Comparison of ENCODE assay signal across 25 cellular contexts in genomic region chr3:32972482-32973146, GRCh38. TPM values are rescaled to one million over a fixed set of nuclear protein-coding genes. Genes with fewer than 3 reads are reported as not detected.
A peak's percentile ranks its signal among the peaks of the same experiment; 100 is the strongest.
DNase-seq lines count a peak whose midpoint lies in the region; ATAC-seq, FAIRE-seq and TF ChIP-seq lines count a peak whose summit lies in the region.
"Had no signal": no experiment of that assay in that cellular context is flagged by ENCODE, and none has a peak within 500 bp of the region (broad histone marks: within the 10 kb centered on the region; RNA-seq: fewer than 3 reads in every experiment).

No MANE protein-coding gene starts in this region.

- H3K9me1 ChIP-seq in K562 (ENCODE audit: control insufficient read depth, insufficient read depth, low read length) = no peaks in the 10 kb centered on the region

- H4K8ac ChIP-seq in mesendoderm (ENCODE audit: low read depth, low read length) = no peak overlapping the region

- FAIRE-seq in K562 (lab: Jason Lieb, UNC) = peak; percentile 83
- FAIRE-seq: GM12891, GM18507, H1 had no signal

- no peaks in the 10 kb centered on the region for H3K9me3 ChIP-seq in K562 (replicated peaks; ENCODE audit: control insufficient read depth, insufficient read depth, low read depth, low read length)
- no peaks in the 10 kb centered on the region for H3K9me3 ChIP-seq in neural progenitor cell (ENCODE audit: low read depth)
- H3K9me3 ChIP-seq in ascending aorta = no peaks in the 10 kb centered on the region
- H3K9me3 ChIP-seq: BE2C had no signal

- WGBS in K562 (ENCODE audit: insufficient coverage, low coverage, missing lambda C conversion rate) = 1% methylated on average over 4 of the region's 4 CpGs
- no CpG with 5 or more reads among the region's 4 CpGs for WGBS in mesendoderm (ENCODE audit: extremely low coverage, insufficient coverage, low lambda C conversion rate)

- no peak overlapping the region for H2AK5ac ChIP-seq in mesendoderm (ENCODE audit: low read length)

- no peak overlapping the region for H2BK120ac ChIP-seq in mesendoderm (ENCODE audit: low read depth, low read length)

- H2AFZ ChIP-seq in K562 (ENCODE audit: low read depth, low read length) (peak overlapping the region; percentile 83), neural progenitor cell (replicated peaks) (no peak overlapping the region)

- no peak for DNase-seq in T-helper 2 cell treated with Interferon-gamma antibody and Interleukin-4, amounts not matched to agents 5 μg/mL and 100 μg/mL, for 36 hours (ENCODE audit: low spot score)
- no peak for DNase-seq in T-helper 2 cell
- peak; percentile 89 for DNase-seq in SK-N-DZ (ENCODE audit: low spot score)
- DNase-seq in K562 (ENCODE audit: extremely low read depth in 1 of 4, low spot score in 3 of 4) = peak in 2 of 4 experiments; percentile 65 to 91
- no peak for DNase-seq in neural progenitor cell (ENCODE audit: low spot score)
- DNase-seq in mesendoderm = no peak
- DNase-seq in activated CD8-positive, alpha-beta T cell treated with anti-CD3 and anti-CD28 coated beads for 36 hours = no peak
- no peak for DNase-seq in ascending aorta (ENCODE audit: low spot score in 2 of 2)
- DNase-seq: 8988T; BE2C; CD8-positive, alpha-beta T cell; GDM1; NCI-H1048; NCI-H1436 treated with DMSO at 0.1 percent for 48 hours; NCI-H2029 treated with DMSO at 0.1 percent for 48 hours; NCI-H2171 treated with DMSO at 0.1 percent for 48 hours; NCI-H446 treated with DMSO at 0.1 percent for 48 hours; NCI-H748 treated with DMSO at 0.1 percent for 48 hours; PC-3 had no signal

- H3K36me3 ChIP-seq in K562 (ENCODE audit: control insufficient read depth, insufficient read depth, low read length) (no peaks in the 10 kb centered on the region), neural progenitor cell (no peaks in the 10 kb centered on the region), mesendoderm (ENCODE audit: control insufficient read depth, insufficient read depth, low read length) (no peaks in the 10 kb centered on the region), ascending aorta (no peaks in the 10 kb centered on the region)
- H3K36me3 ChIP-seq: BE2C had no signal

- no peak overlapping the region for H3K4ac ChIP-seq in mesendoderm (ENCODE audit: low read depth, low read length)

- TF ChIP-seq CTCF in K562 (IDR thresholded peaks at IDR 0.05 in 2 of 3, conservative IDR thresholded peaks at IDR 0.05 in 1 of 3; ENCODE audit: insufficient read depth in 2 of 3, low read depth in 1 of 3, low read length in 3 of 3) (no peak), neural progenitor cell (IDR thresholded peaks at IDR 0.05) (no peak), ascending aorta (IDR thresholded peaks at IDR 0.05) (no peak)
- no peak for TF ChIP-seq CTCF in activated CD8-positive, alpha-beta T cell treated with anti-CD3 and anti-CD28 coated beads for 36 hours (IDR thresholded peaks at IDR 0.05)

- H3K79me2 ChIP-seq in K562 (ENCODE audit: control insufficient read depth, insufficient read depth, low read length) = no peaks in the 10 kb centered on the region
- H3K79me2 ChIP-seq in neural progenitor cell (ENCODE audit: low read depth) = no peaks in the 10 kb centered on the region
- H3K79me2 ChIP-seq in mesendoderm (ENCODE audit: control insufficient read depth, insufficient read depth, low read length) = no peaks in the 10 kb centered on the region

- in situ Hi-C loops in K562 (cut with MboI) = no loop called here

- intact Hi-C loops in K562 (cut with micrococcal nuclease) = no loop called here
- intact Hi-C loops in activated CD8-positive, alpha-beta T cell treated with anti-CD3 and anti-CD28 coated beads for 36 hours (cut with micrococcal nuclease) = no loop called here
- intact Hi-C loops in ascending aorta (cut with DNase I) = no loop called here

- H2BK5ac ChIP-seq in mesendoderm (ENCODE audit: low read length) = no peak overlapping the region

- H3K27ac ChIP-seq in K562 (ENCODE audit: extremely low read depth, low read depth, low read length) (peak overlapping the region; percentile 67), neural progenitor cell (no peak overlapping the region), mesendoderm (ENCODE audit: low read depth, low read length) (no peak overlapping the region), ascending aorta (no peak overlapping the region)
- H3K27ac ChIP-seq: KMS-11, RWPE1 had no signal

- POLR2A ChIA-PET in K562 (lab: Yijun Ruan, JAX) = interaction anchor here (0.6 to 2.0 kb wide), 8 partner anchors 9 to 403 kb away, joined by 3 to 10 read pairs (median 4); no protein-coding TSS in a partner anchor
- POLR2A ChIA-PET in activated CD8-positive, alpha-beta T cell treated with anti-CD3 and anti-CD28 coated beads for 36 hours (lab: Charles Lee) = interaction anchor here (1.5 kb wide), 1 partner anchor 10 kb away, joined by 4 read pairs; no protein-coding TSS in a partner anchor

- no peak for TF ChIP-seq POLR2A in K562 (conservative IDR thresholded peaks at IDR 0.05)

- peaks cover 3% of the 10 kb centered on the region for H3K9me3 Mint-ChIP-seq in T-helper 2 cell treated with Interferon-gamma antibody and Interleukin-4, amounts not matched to agents 5 μg/mL and 100 μg/mL, for 36 hours
- H3K9me3 Mint-ChIP-seq in neural progenitor cell = no peaks in the 10 kb centered on the region
- no peaks in the 10 kb centered on the region for H3K9me3 Mint-ChIP-seq in activated CD8-positive, alpha-beta T cell treated with anti-CD3 and anti-CD28 coated beads for 36 hours
- H3K9me3 Mint-ChIP-seq: CD8-positive, alpha-beta T cell had no signal

- peaks cover 34% of the 10 kb centered on the region for H3K36me3 Mint-ChIP-seq in T-helper 2 cell treated with Interferon-gamma antibody and Interleukin-4, amounts not matched to agents 5 μg/mL and 100 μg/mL, for 36 hours (ENCODE audit: low read depth)
- H3K36me3 Mint-ChIP-seq in neural progenitor cell = no peaks in the 10 kb centered on the region
- peaks cover 2% of the 10 kb centered on the region for H3K36me3 Mint-ChIP-seq in activated CD8-positive, alpha-beta T cell treated with anti-CD3 and anti-CD28 coated beads for 36 hours (ENCODE audit: low read depth)
- H3K36me3 Mint-ChIP-seq: CD8-positive, alpha-beta T cell had no signal

- H3K23ac ChIP-seq in mesendoderm (ENCODE audit: low read length) = no peak overlapping the region

- no peak overlapping the region for H3K4me3 Mint-ChIP-seq in T-helper 2 cell treated with Interferon-gamma antibody and Interleukin-4, amounts not matched to agents 5 μg/mL and 100 μg/mL, for 36 hours
- no peak overlapping the region for H3K4me3 Mint-ChIP-seq in neural progenitor cell
- no peak overlapping the region for H3K4me3 Mint-ChIP-seq in activated CD8-positive, alpha-beta T cell treated with anti-CD3 and anti-CD28 coated beads for 36 hours
- H3K4me3 Mint-ChIP-seq: CD8-positive, alpha-beta T cell had no signal

- no peak overlapping the region for H3K18ac ChIP-seq in mesendoderm (ENCODE audit: low read length)

- H3K4me3 ChIP-seq in K562 (no peak overlapping the region), neural progenitor cell (no peak overlapping the region), mesendoderm (ENCODE audit: low read length) (no peak overlapping the region), ascending aorta (no peak overlapping the region)

- peaks cover 58% of the 10 kb centered on the region for H3K4me1 Mint-ChIP-seq in T-helper 2 cell treated with Interferon-gamma antibody and Interleukin-4, amounts not matched to agents 5 μg/mL and 100 μg/mL, for 36 hours (ENCODE audit: low read depth)
- H3K4me1 Mint-ChIP-seq in neural progenitor cell = peaks cover 4% of the 10 kb centered on the region
- peaks cover 23% of the 10 kb centered on the region for H3K4me1 Mint-ChIP-seq in activated CD8-positive, alpha-beta T cell treated with anti-CD3 and anti-CD28 coated beads for 36 hours (ENCODE audit: low read depth)

- peak; percentile 77 for ATAC-seq in K562
- no peak for ATAC-seq in activated CD8-positive, alpha-beta T cell treated with anti-CD3 and anti-CD28 coated beads for 36 hours
- ATAC-seq: CD8-positive, alpha-beta T cell; PC-3 had no signal

- no peaks in the 10 kb centered on the region for H3K27me3 Mint-ChIP-seq in T-helper 2 cell treated with Interferon-gamma antibody and Interleukin-4, amounts not matched to agents 5 μg/mL and 100 μg/mL, for 36 hours (ENCODE audit: low read depth)
- peaks cover 4% of the 10 kb centered on the region for H3K27me3 Mint-ChIP-seq in neural progenitor cell (ENCODE audit: insufficient read depth, low read depth)
- H3K27me3 Mint-ChIP-seq in activated CD8-positive, alpha-beta T cell treated with anti-CD3 and anti-CD28 coated beads for 36 hours = no peaks in the 10 kb centered on the region

- H3K4me2 ChIP-seq in K562 (ENCODE audit: insufficient read depth, low read length) (peak overlapping the region; percentile 64; the same call in 1 of the 2 replicates), neural progenitor cell (no peak overlapping the region), mesendoderm (ENCODE audit: low read length) (no peak overlapping the region)
- H3K4me2 ChIP-seq: KMS-11 had no signal

- CTCF ChIA-PET in K562 (lab: Yijun Ruan, JAX; ENCODE audit: low intra/inter-chr PET ratio) = no interaction called here
- CTCF ChIA-PET in activated CD8-positive, alpha-beta T cell treated with anti-CD3 and anti-CD28 coated beads for 36 hours (lab: Charles Lee) = no interaction called here

- no peak overlapping the region for H2BK15ac ChIP-seq in mesendoderm (replicated peaks; ENCODE audit: low read depth)

- H3K4me1 ChIP-seq in K562 (replicated peaks in 1 of 2; ENCODE audit: control insufficient read depth in 2 of 2, insufficient read depth in 2 of 2, low read length in 2 of 2) (peaks cover 5 to 34% of the 10 kb centered on the region in 2 experiments; a peak in 4 of 5 replicates), neural progenitor cell (peaks cover 9% of the 10 kb centered on the region), mesendoderm (ENCODE audit: control insufficient read depth, low read depth, low read length) (no peaks in the 10 kb centered on the region), ascending aorta (no peaks in the 10 kb centered on the region)
- H3K4me1 ChIP-seq: BE2C had no signal

- H3K56ac ChIP-seq in mesendoderm (ENCODE audit: low read length) = no peak overlapping the region

- H3K79me1 ChIP-seq in mesendoderm (ENCODE audit: low read length) = no peaks in the 10 kb centered on the region

- H4K5ac ChIP-seq in mesendoderm (ENCODE audit: low read length) = no peak overlapping the region

- no TSS peak for BruUV-seq in K562 (replicated peaks; lab: Mats Ljungman, UMichigan)

- H3K9ac ChIP-seq in K562 (ENCODE audit: insufficient read depth in 1 of 2, low read depth in 2 of 2, low read length in 2 of 2) = peak overlapping the region in 1 of 2 experiments; percentile 47; a peak in 2 of 4 replicates
- no peak overlapping the region for H3K9ac ChIP-seq in neural progenitor cell
- H3K9ac ChIP-seq in mesendoderm (ENCODE audit: low read length) = no peak overlapping the region
- H3K9ac ChIP-seq: KMS-11 had no signal

- peak overlapping the region; percentile 62 for H3K27ac Mint-ChIP-seq in T-helper 2 cell treated with Interferon-gamma antibody and Interleukin-4, amounts not matched to agents 5 μg/mL and 100 μg/mL, for 36 hours
- H3K27ac Mint-ChIP-seq in neural progenitor cell = peak overlapping the region; percentile 14
- H3K27ac Mint-ChIP-seq in activated CD8-positive, alpha-beta T cell treated with anti-CD3 and anti-CD28 coated beads for 36 hours = no peak overlapping the region
- H3K27ac Mint-ChIP-seq: CD8-positive, alpha-beta T cell had no signal

- H4K20me1 ChIP-seq in K562 (replicated peaks; ENCODE audit: control insufficient read depth, insufficient read depth, low read length) (no peaks in the 10 kb centered on the region), neural progenitor cell (ENCODE audit: low read depth) (no peaks in the 10 kb centered on the region)

- H3K27me3 ChIP-seq in K562 (ENCODE audit: control insufficient read depth in 2 of 2, insufficient read depth in 2 of 2, low read length in 2 of 2) (no peaks in the 10 kb centered on the region), neural progenitor cell (no peaks in the 10 kb centered on the region), mesendoderm (ENCODE audit: insufficient read depth, low read length, poor library complexity) (no peaks in the 10 kb centered on the region), ascending aorta (no peaks in the 10 kb centered on the region)
- H3K27me3 ChIP-seq: BE2C had no signal

- TF ChIP-seq EP300 in K562 (IDR thresholded peaks at IDR 0.05; ENCODE audit: low read length) = peak; percentile 88

- TF ChIP-seq RAD21 in K562 (CRISPR knock-in tag; conservative IDR thresholded peaks at IDR 0.05 in 1 of 2, IDR thresholded peaks at IDR 0.05 in 1 of 2) = no peak; a peak in 1 of 4 replicates

- H3F3A ChIP-seq in neural progenitor cell (ENCODE audit: low read depth) = no peaks in the 10 kb centered on the region

RNA-seq across cellular contexts. Expression of gene CCR4, which starts 21.2 kb away (rescaled TPM):
- polyA plus RNA-seq in SK-N-DZ (2014; cell fraction: cytosol; rRNA removed) = not detected in 2 replicates
- 0.05 TPM in 1 of 2 replicates, not detected in the other for polyA plus RNA-seq in SK-N-DZ (2014; cell fraction: nucleus; rRNA removed)
- 0.65 and 1.2 TPM in 2 replicates for total RNA-seq in K562 (2011; cell fraction: chromatin; rRNA removed; ENCODE audit: low replicate concordance)
- total RNA-seq in K562 (2011; cell fraction: nucleolus; rRNA removed) = 0.83 and 0.92 TPM in 2 replicates
- total RNA-seq in K562 (2011; cell fraction: nucleoplasm; rRNA removed) = 0.88 and 1.1 TPM in 2 replicates
- total RNA-seq in K562 (2014; rRNA removed) (0.20 and 0.45 TPM in 2 replicates), K562 (2014; rRNA removed; fragmentation: Illumina TruSeq; extraction: Trizol) (0.22 and 0.45 TPM in 2 replicates), K562 (2015; rRNA removed; fragmentation: Illumina TruSeq; extraction: Trizol) (0.04 TPM in 1 of 2 replicates, not detected in the other), K562 (2021) (0.47 and 0.49 TPM in 2 replicates), neural progenitor cell (ENCODE audit: low replicate concordance) (not detected in 2 replicates), ascending aorta (3.1 TPM)
- polyA plus RNA-seq in K562 (2011; rRNA removed) (0.27 and 0.47 TPM in 2 replicates), K562 (2014; fragmentation: Illumina TruSeq; extraction: Trizol) (0.28 and 0.33 TPM in 2 replicates), K562 (2014; fragmentation: Nextera tagmentation; extraction: Ambion mirVana) (under 1 TPM in 1 of 2 experiments, not detected in 1; 0.04 TPM), K562 (2014; rRNA removed) (0.19 and 0.20 TPM in 2 replicates)
- 0.25 and 0.36 TPM in 2 replicates for polyA plus RNA-seq in K562 (2011; cell fraction: cytosol; rRNA removed)
- polyA plus RNA-seq in K562 (2011; cell fraction: nucleus; rRNA removed) = 0.17 and 0.21 TPM in 2 replicates
- polyA plus RNA-seq in K562 (2012) = 0.07 TPM in 2 replicates
- 0.39 and 0.77 TPM in 2 replicates for polyA minus RNA-seq in K562 (2011; rRNA and poly(A)+ RNA removed)
- polyA minus RNA-seq in K562 (2011; cell fraction: cytosol; rRNA and poly(A)+ RNA removed) = 0.38 and 0.64 TPM in 2 replicates
- polyA minus RNA-seq in K562 (2011; cell fraction: nucleus; rRNA and poly(A)+ RNA removed) = 0.22 and 0.27 TPM in 2 replicates
- polyA plus RNA-seq in mesendoderm (2013, experiment 1 of 2) = 0.01 TPM
- 0.04 TPM for polyA plus RNA-seq in mesendoderm (2013, experiment 2 of 2)
- total RNA-seq in activated CD8-positive, alpha-beta T cell treated with anti-CD3 and anti-CD28 coated beads for 36 hours = 10 to 100 TPM; 17.4 to 18.8 TPM
- total RNA-seq: MCF 10A had no signal
